ENCODE assay signal across 9 cellular contexts in the genomic region with DNA sequence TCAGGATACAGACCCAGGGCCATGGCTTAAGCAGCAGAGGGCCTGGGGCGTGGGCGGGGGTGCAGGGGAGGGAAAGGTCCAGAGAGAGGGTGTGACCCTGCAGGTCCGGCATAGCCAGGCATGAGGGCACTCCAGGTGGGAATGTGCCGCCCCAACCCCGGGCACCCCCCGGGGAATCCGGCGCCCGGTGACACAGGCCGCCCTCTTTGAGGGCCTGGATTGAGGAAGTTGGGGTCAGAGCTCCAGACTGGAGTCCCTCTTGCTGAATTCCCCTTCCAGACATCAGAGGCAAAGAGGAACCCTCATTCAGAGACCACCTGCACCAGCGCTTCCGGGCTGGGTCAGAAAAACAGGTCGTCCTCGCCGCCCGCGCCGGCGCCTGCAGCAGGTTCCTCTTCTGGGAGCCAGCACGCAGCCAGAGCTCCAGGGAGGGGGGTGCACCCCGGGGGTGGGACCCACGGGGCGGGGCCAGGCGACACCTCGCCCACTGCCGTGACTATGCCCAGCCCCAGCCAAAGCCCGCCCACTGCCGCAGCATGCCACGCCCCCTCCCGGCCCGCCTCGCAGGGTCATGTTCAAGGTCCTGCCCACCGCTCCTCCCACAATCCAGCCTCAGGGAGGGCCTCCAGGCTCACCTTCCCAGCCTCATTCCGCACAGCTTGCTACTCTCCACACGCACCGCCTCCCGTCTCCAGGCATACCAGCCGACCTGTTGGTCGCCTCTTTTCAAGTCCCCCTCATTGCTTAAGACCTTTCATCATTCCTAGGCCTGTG.
DNase-seq lines count a peak whose midpoint lies in the region; ATAC-seq and TF ChIP-seq lines count a peak whose summit lies in the region.
"Had no signal": no experiment of that assay in that cellular context is flagged by ENCODE, and none has a peak within 500 bp of the region (broad histone marks: within the 10 kb centered on the region; RNA-seq: fewer than 3 reads in every experiment).

No MANE protein-coding gene starts in this region.

- H3K4me3 ChIP-seq in GM12865 (ENCODE audit: low read depth, low read length) (peak overlapping the region; percentile 31), duodenal mucosa (ENCODE audit: low read depth in 1 of 2, low read length in 2 of 2) (peak overlapping the region; percentile 51 to 53)
- H3K4me3 ChIP-seq: SJSA1 had no signal

- CTCF ChIA-PET in activated CD4-positive, alpha-beta T cell treated with anti-CD3 and anti-CD28 coated beads, Interleukin-2, amount 10 ng/mL, durations not matched to agents 7 days and 5 days (lab: Charles Lee) = no interaction called here

- no peak overlapping the region for H3K27ac Mint-ChIP-seq in activated CD4-positive, alpha-beta T cell treated with anti-CD3 and anti-CD28 coated beads, Interleukin-2, amount 10 ng/mL, durations not matched to agents 7 days and 5 days
- H3K27ac Mint-ChIP-seq in memory B cell = peak overlapping the region; percentile 55

- H3K9me3 Mint-ChIP-seq in activated CD4-positive, alpha-beta T cell treated with anti-CD3 and anti-CD28 coated beads, Interleukin-2, amount 10 ng/mL, durations not matched to agents 7 days and 5 days = no peaks in the 10 kb centered on the region
- H3K9me3 Mint-ChIP-seq in memory B cell = no peaks in the 10 kb centered on the region

- no peak for TF ChIP-seq CTCF in GM12865 (IDR thresholded peaks at IDR 0.05; ENCODE audit: insufficient read depth, low read depth, low read length, missing control alignments)

- POLR2A ChIA-PET in activated CD4-positive, alpha-beta T cell treated with anti-CD3 and anti-CD28 coated beads, Interleukin-2, amount 10 ng/mL, durations not matched to agents 7 days and 5 days (lab: Charles Lee) = no interaction called here

- H3K4me1 Mint-ChIP-seq in activated CD4-positive, alpha-beta T cell treated with anti-CD3 and anti-CD28 coated beads, Interleukin-2, amount 10 ng/mL, durations not matched to agents 7 days and 5 days = peaks cover 44% of the 10 kb centered on the region
- peaks cover 18% of the 10 kb centered on the region for H3K4me1 Mint-ChIP-seq in memory B cell

- no peaks in the 10 kb centered on the region for H3K27me3 ChIP-seq in duodenal mucosa (ENCODE audit: control insufficient read depth in 1 of 2, insufficient read depth in 2 of 2, low read length in 2 of 2)
- H3K27me3 ChIP-seq: SJSA1 had no signal

- peak overlapping the region; percentile 57 for H3K9ac ChIP-seq in duodenal mucosa (ENCODE audit: low read depth in 1 of 2, low read length in 2 of 2)

- H3K36me3 ChIP-seq in duodenal mucosa (ENCODE audit: control insufficient read depth in 1 of 2, insufficient read depth in 2 of 2, low read length in 2 of 2) = no peaks in the 10 kb centered on the region
- H3K36me3 ChIP-seq: SJSA1 had no signal

- DNase-seq in GM12865 (ENCODE audit: low read depth) = peak; percentile 94
- DNase-seq in NCI-H146 treated with DMSO at 0.1 percent for 48 hours (lab: John Stamatoyannopoulos, UW; ENCODE audit: unreplicated experiment) = peak; percentile 96
- peak; percentile 43 for DNase-seq in activated CD4-positive, alpha-beta T cell treated with anti-CD3 and anti-CD28 coated beads, Interleukin-2, amount 10 ng/mL, durations not matched to agents 7 days and 5 days
- peak; percentile 75 to 93 for DNase-seq in memory B cell (ENCODE audit: low spot score in 2 of 2)
- peak; percentile 61 for DNase-seq in stimulated activated CD8-positive, alpha-beta memory T cell treated with anti-CD3 and anti-CD28 coated beads, Interleukin-12 subunit alpha, Interleukin-12 subunit beta, amount 100 ng/mL, for 24 hours (ENCODE audit: extremely low read depth)
- no peak for DNase-seq in T1000 (lab: John Stamatoyannopoulos, UW)

- H3K36me3 Mint-ChIP-seq in activated CD4-positive, alpha-beta T cell treated with anti-CD3 and anti-CD28 coated beads, Interleukin-2, amount 10 ng/mL, durations not matched to agents 7 days and 5 days (ENCODE audit: low read depth) = no peaks in the 10 kb centered on the region
- no peaks in the 10 kb centered on the region for H3K36me3 Mint-ChIP-seq in memory B cell

- H3K27me3 Mint-ChIP-seq in activated CD4-positive, alpha-beta T cell treated with anti-CD3 and anti-CD28 coated beads, Interleukin-2, amount 10 ng/mL, durations not matched to agents 7 days and 5 days = peaks cover 2% of the 10 kb centered on the region
- H3K27me3 Mint-ChIP-seq in memory B cell = peaks cover 4% of the 10 kb centered on the region

- H3K4me3 Mint-ChIP-seq in activated CD4-positive, alpha-beta T cell treated with anti-CD3 and anti-CD28 coated beads, Interleukin-2, amount 10 ng/mL, durations not matched to agents 7 days and 5 days = no peak overlapping the region
- H3K4me3 Mint-ChIP-seq in memory B cell = peak overlapping the region; percentile 75

- ATAC-seq in HG02610 (IDR thresholded peaks at IDR 0.05; ENCODE audit: unreplicated experiment) (peak; percentile 84), memory B cell (ENCODE audit: low read depth) (peak; percentile 86)

- H3K4me1 ChIP-seq in duodenal mucosa (ENCODE audit: control insufficient read depth in 1 of 2, insufficient read depth in 2 of 2, low read length in 2 of 2) = peaks cover 19 to 30% of the 10 kb centered on the region in 2 donors
- H3K4me1 ChIP-seq: SJSA1 had no signal

- H3K9me3 ChIP-seq in duodenal mucosa (ENCODE audit: control insufficient read depth in 1 of 2, low read length in 2 of 2) = no peaks in the 10 kb centered on the region
- H3K9me3 ChIP-seq: SJSA1 had no signal

- H3K27ac ChIP-seq in duodenal mucosa (ENCODE audit: low read depth, low read length) = peak overlapping the region; percentile 30
- H3K27ac ChIP-seq: SJSA1 had no signal
